21 cellular contexts compared by ENCODE assay signal in the genomic region with DNA sequence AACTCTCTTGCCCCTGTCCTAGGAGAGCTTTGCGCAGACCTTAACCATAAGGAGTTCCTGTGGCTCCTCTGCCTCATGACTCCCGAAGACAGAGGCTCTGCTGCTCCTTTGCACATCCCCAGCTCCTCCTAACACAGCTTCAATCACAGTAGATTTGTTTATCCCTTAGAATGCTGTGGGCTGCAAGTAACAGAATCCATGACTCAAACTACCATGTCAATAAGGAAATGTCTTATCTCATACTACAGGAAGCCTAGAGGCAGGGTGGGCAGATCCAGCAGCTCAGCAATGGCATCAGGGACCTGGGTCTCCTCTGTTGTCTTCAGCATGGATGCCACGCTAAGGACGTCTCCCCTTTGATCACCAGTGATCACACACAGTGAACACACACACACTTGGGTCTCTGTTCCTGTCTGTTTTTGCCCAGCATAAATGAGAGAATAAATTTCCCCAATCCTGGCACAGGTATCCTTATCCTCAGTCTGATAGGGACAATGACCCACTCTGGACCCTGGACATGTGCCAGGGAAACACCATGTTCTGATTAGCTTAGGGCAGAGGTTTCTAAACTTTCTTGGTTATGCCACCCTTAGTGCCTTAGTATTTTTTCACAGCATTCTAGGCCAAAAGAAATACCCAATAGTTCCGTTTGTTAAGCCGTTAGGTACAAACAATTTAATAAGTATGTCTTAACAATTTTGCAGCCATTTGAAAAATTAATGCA. TPM values are rescaled to one million over a fixed set of nuclear protein-coding genes. Genes with fewer than 3 reads are reported as not detected.
DNase-seq lines count a peak whose midpoint lies in the region; ATAC-seq and TF ChIP-seq lines count a peak whose summit lies in the region.
"Had no signal": no experiment of that assay in that cellular context is flagged by ENCODE, and none has a peak within 500 bp of the region (broad histone marks: within the 10 kb centered on the region; RNA-seq: fewer than 3 reads in every experiment).

No MANE protein-coding gene starts in this region.

- no peak overlapping the region for H3K56ac ChIP-seq in IMR-90 (ENCODE audit: extremely low read depth, insufficient read depth, low read length)

- H3K79me2 ChIP-seq in osteoblast (ENCODE audit: insufficient read depth, low read length), result no peaks in the 10 kb centered on the region
- H3K79me2 ChIP-seq in trophoblast cell (ENCODE audit: control insufficient read depth, insufficient read depth, low read length, poor library complexity), result no peaks in the 10 kb centered on the region

- H4K91ac ChIP-seq in IMR-90 (ENCODE audit: insufficient read depth, low read depth, low read length) (peak overlapping the region; percentile 72), trophoblast cell (ENCODE audit: low read depth, low read length) (no peak overlapping the region)

- BruUV-seq in IMR-90 (replicated peaks; lab: Mats Ljungman, UMichigan), result no TSS peak

- TF ChIP-seq CTCF in IMR-90 (conservative IDR thresholded peaks at IDR 0.05; ENCODE audit: low read depth, low read length) (no peak), osteoblast (IDR thresholded peaks at IDR 0.05; ENCODE audit: extremely low read depth, low read depth, low read length) (no peak)

- no peak for TF ChIP-seq POLR2A in IMR-90 (IDR thresholded peaks at IDR 0.05; ENCODE audit: low read depth, low read length)

- no peak overlapping the region for H4K12ac ChIP-seq in trophoblast cell (ENCODE audit: low read depth, low read length)

- peak overlapping the region; percentile 74 for H2AK5ac ChIP-seq in IMR-90 (ENCODE audit: low read depth, low read length)
- H2AK5ac ChIP-seq in trophoblast cell (ENCODE audit: low read length), result no peak overlapping the region

- H3K27ac ChIP-seq in IMR-90 (ENCODE audit: insufficient read depth, low read length) (no peak overlapping the region), osteoblast (ENCODE audit: low read depth, low read length) (no peak overlapping the region), trophoblast cell (ENCODE audit: low read depth, low read length) (no peak overlapping the region)
- H3K27ac ChIP-seq: BLaER1, RWPE1 had no signal

- peak overlapping the region; percentile 59; the same call in 2 of the 3 replicates for H2BK15ac ChIP-seq in IMR-90 (ENCODE audit: low read depth, low read length)

- H2BK5ac ChIP-seq in IMR-90 (ENCODE audit: low read depth, low read length, poor library complexity, severe bottlenecking) (peak overlapping the region; percentile 77), trophoblast cell (ENCODE audit: low read depth, low read length, poor library complexity) (no peak overlapping the region)

- H2BK12ac ChIP-seq in trophoblast cell (ENCODE audit: low read length), result no peak overlapping the region

- H3K4me3 ChIP-seq in IMR-90 (ENCODE audit: insufficient read depth, low read depth, low read length) (no peak overlapping the region), osteoblast (ENCODE audit: insufficient read depth, low read length) (no peak overlapping the region), trophoblast cell (ENCODE audit: low read depth, low read length) (no peak overlapping the region)
- H3K4me3 ChIP-seq: BLaER1 had no signal

- peaks cover 41% of the 10 kb centered on the region for H3K4me1 Mint-ChIP-seq in T-helper 2 cell treated with Interferon-gamma antibody and Interleukin-4, amounts not matched to agents 5 μg/mL and 100 μg/mL, for 36 hours (ENCODE audit: low read depth)
- H3K4me1 Mint-ChIP-seq in activated T-helper 2 cell treated with anti-CD3 and anti-CD28 coated beads, Interferon-gamma antibody, Interleukin-2, Interleukin-4, amounts not matched to agents 10 μg/mL and 5 μg/mL and 100 μg/mL, durations not matched to agents 14 hours and 24 hours and 36 hours (ENCODE audit: low read depth), result peaks cover 38% of the 10 kb centered on the region
- no peaks in the 10 kb centered on the region for H3K4me1 Mint-ChIP-seq in stimulated activated memory B cell treated with anti-CD40 and anti-IgM and Interleukin-4, amounts not matched to agents 10 μg/mL and 1 μg/mL and 100 μg/mL, for 72 hours

- peaks cover 10% of the 10 kb centered on the region for H3K27me3 Mint-ChIP-seq in T-helper 2 cell treated with Interferon-gamma antibody and Interleukin-4, amounts not matched to agents 5 μg/mL and 100 μg/mL, for 36 hours (ENCODE audit: low read depth)
- H3K27me3 Mint-ChIP-seq in activated T-helper 2 cell treated with anti-CD3 and anti-CD28 coated beads, Interferon-gamma antibody, Interleukin-2, Interleukin-4, amounts not matched to agents 10 μg/mL and 5 μg/mL and 100 μg/mL, durations not matched to agents 14 hours and 24 hours and 36 hours (ENCODE audit: low read depth), result peaks cover 4% of the 10 kb centered on the region
- peaks cover 8% of the 10 kb centered on the region for H3K27me3 Mint-ChIP-seq in stimulated activated memory B cell treated with anti-CD40 and anti-IgM and Interleukin-4, amounts not matched to agents 10 μg/mL and 1 μg/mL and 100 μg/mL, for 72 hours

- H2BK20ac ChIP-seq in IMR-90 (ENCODE audit: low read depth, low read length), result peak overlapping the region; percentile 84

- peak overlapping the region; percentile 78; the same call in 1 of the 2 replicates for H4K5ac ChIP-seq in IMR-90 (ENCODE audit: low read depth, low read length)

- H4K20me1 ChIP-seq in IMR-90 (ENCODE audit: insufficient read depth, low read length) (no peaks in the 10 kb centered on the region), osteoblast (ENCODE audit: insufficient read depth, low read length) (no peaks in the 10 kb centered on the region)
- H4K20me1 ChIP-seq: BLaER1 had no signal

- DNase-seq in IMR-90, result peak; percentile 46
- no peak for DNase-seq in T-helper 2 cell treated with Interferon-gamma antibody and Interleukin-4, amounts not matched to agents 5 μg/mL and 100 μg/mL, for 36 hours (ENCODE audit: low spot score)
- DNase-seq in iris pigment epithelial cell (ENCODE audit: low read depth), result peak; percentile 50
- DNase-seq in osteoblast (ENCODE audit: insufficient read length, low spot score, missing footprints), result no peak
- no peak for DNase-seq in HEK293T (ENCODE audit: extremely low spot score)
- no peak for DNase-seq in activated T-helper 2 cell treated with anti-CD3 and anti-CD28 coated beads, Interferon-gamma antibody, Interleukin-2, Interleukin-4, amounts not matched to agents 10 μg/mL and 5 μg/mL and 100 μg/mL, durations not matched to agents 14 hours and 24 hours and 36 hours (ENCODE audit: low spot score)
- no peak for DNase-seq in trophoblast cell
- DNase-seq: CD4-positive, alpha-beta memory T cell; DMS153; EL; Kasumi-1; MM.1S; NCI-H1092; NCI-H146; NCI-H2081 treated with DMSO at 0.1 percent for 48 hours; NCI-H748 treated with DMSO at 0.1 percent for 48 hours; NK-92 treated with Interleukin-12 subunit alpha and Interleukin-12 subunit beta, amount 100 ng/mL, for 24 hours; SIG-M5 had no signal

- dilution Hi-C loops in IMR-90 (cut with HindIII; ENCODE audit: low sequenced_read_pairs, unreplicated experiment), result no loop called here

- in situ Hi-C loops in IMR-90 (cut with MboI; ENCODE audit: low sequenced_read_pairs), result no loop called here

- ATAC-seq in IMR-90 (ENCODE audit: low read depth), result no peak
- ATAC-seq in stimulated activated memory B cell treated with anti-CD40 and anti-IgM and Interleukin-4, amounts not matched to agents 10 μg/mL and 1 μg/mL and 100 μg/mL, for 72 hours, result no peak

- no peak overlapping the region for H2AK9ac ChIP-seq in IMR-90 (replicated peaks; ENCODE audit: low read depth, low read length, poor library complexity)

- intact Hi-C loops in IMR-90 (cut with micrococcal nuclease), result no loop called here
- intact Hi-C loops in activated T-helper 2 cell treated with anti-CD3 and anti-CD28 coated beads, Interferon-gamma antibody, Interleukin-2, Interleukin-4, amounts not matched to agents 10 μg/mL and 5 μg/mL and 100 μg/mL, durations not matched to agents 14 hours and 24 hours and 36 hours (cut with micrococcal nuclease), result no loop called here

- H3K27ac Mint-ChIP-seq in T-helper 2 cell treated with Interferon-gamma antibody and Interleukin-4, amounts not matched to agents 5 μg/mL and 100 μg/mL, for 36 hours, result peak overlapping the region; percentile 12
- no peak overlapping the region for H3K27ac Mint-ChIP-seq in activated T-helper 2 cell treated with anti-CD3 and anti-CD28 coated beads, Interferon-gamma antibody, Interleukin-2, Interleukin-4, amounts not matched to agents 10 μg/mL and 5 μg/mL and 100 μg/mL, durations not matched to agents 14 hours and 24 hours and 36 hours
- no peak overlapping the region for H3K27ac Mint-ChIP-seq in stimulated activated memory B cell treated with anti-CD40 and anti-IgM and Interleukin-4, amounts not matched to agents 10 μg/mL and 1 μg/mL and 100 μg/mL, for 72 hours
- H3K27ac Mint-ChIP-seq: CD4-positive, alpha-beta memory T cell had no signal

- H3K4me2 ChIP-seq in IMR-90 (ENCODE audit: low read depth, low read length) (no peak overlapping the region), osteoblast (ENCODE audit: insufficient read depth, low read length) (no peak overlapping the region), trophoblast cell (ENCODE audit: low read length) (no peak overlapping the region)
- H3K4me2 ChIP-seq: BLaER1 had no signal

- no peak overlapping the region for H3K9ac ChIP-seq in IMR-90 (ENCODE audit: low read depth, low read length)
- H3K9ac ChIP-seq in trophoblast cell (ENCODE audit: low read length), result no peak overlapping the region
- H3K9ac ChIP-seq: BLaER1 had no signal

- H3K23ac ChIP-seq in IMR-90 (ENCODE audit: low read depth, low read length), result peak overlapping the region; percentile 41
- no peak overlapping the region for H3K23ac ChIP-seq in trophoblast cell (ENCODE audit: low read length)

- CTCF ChIA-PET in IMR-90 (lab: Yijun Ruan, JAX) (interaction anchor here (0.8 kb wide), 1 partner anchor 21 kb away, joined by 3 read pairs; no protein-coding TSS in a partner anchor), HEK293T (lab: Yijun Ruan, JAX) (interaction anchor here (0.6 kb wide), 1 partner anchor 79 kb away, joined by 3 read pairs; no protein-coding TSS in a partner anchor)

- H2BK120ac ChIP-seq in IMR-90 (ENCODE audit: low read depth, low read length) (peak overlapping the region; percentile 85), trophoblast cell (ENCODE audit: insufficient read depth, low read length, poor library complexity) (no peak overlapping the region)

- WGBS in IMR-90 (ENCODE audit: extremely low coverage in 2 of 2, insufficient read length in 1 of 2), 2 experiments, result 100% methylated on average over 1 of the region's 6 CpGs; no CpG with 5 or more reads in 1 of the 2 experiments
- WGBS in trophoblast cell (ENCODE audit: extremely low coverage, insufficient coverage, insufficient read length), result no CpG with 5 or more reads among the region's 6 CpGs

- H3K9me3 Mint-ChIP-seq in T-helper 2 cell treated with Interferon-gamma antibody and Interleukin-4, amounts not matched to agents 5 μg/mL and 100 μg/mL, for 36 hours, result no peaks in the 10 kb centered on the region
- H3K9me3 Mint-ChIP-seq in activated T-helper 2 cell treated with anti-CD3 and anti-CD28 coated beads, Interferon-gamma antibody, Interleukin-2, Interleukin-4, amounts not matched to agents 10 μg/mL and 5 μg/mL and 100 μg/mL, durations not matched to agents 14 hours and 24 hours and 36 hours, result no peaks in the 10 kb centered on the region
- H3K9me3 Mint-ChIP-seq in stimulated activated memory B cell treated with anti-CD40 and anti-IgM and Interleukin-4, amounts not matched to agents 10 μg/mL and 1 μg/mL and 100 μg/mL, for 72 hours, result no peaks in the 10 kb centered on the region
- H3K9me3 Mint-ChIP-seq: CD4-positive, alpha-beta memory T cell had no signal

- no peaks in the 10 kb centered on the region for H3K27me3 ChIP-seq in IMR-90 (ENCODE audit: control insufficient read depth, insufficient read depth, low read length)
- no peaks in the 10 kb centered on the region for H3K27me3 ChIP-seq in osteoblast (ENCODE audit: insufficient read depth, low read length)
- no peaks in the 10 kb centered on the region for H3K27me3 ChIP-seq in trophoblast cell (ENCODE audit: insufficient read depth, low read length)
- H3K27me3 ChIP-seq: BLaER1 had no signal

- H3K14ac ChIP-seq in IMR-90 (replicated peaks; ENCODE audit: low read depth, low read length), result peak overlapping the region; percentile 57
- no peak overlapping the region for H3K14ac ChIP-seq in trophoblast cell (ENCODE audit: low read length)

- H3K9me3 ChIP-seq in IMR-90 (ENCODE audit: control insufficient read depth, insufficient read depth, low read length), result peaks cover 2% of the 10 kb centered on the region; the same call in 1 of the 2 replicates
- no peaks in the 10 kb centered on the region for H3K9me3 ChIP-seq in osteoblast (ENCODE audit: low read depth, low read length)
- no peaks in the 10 kb centered on the region for H3K9me3 ChIP-seq in trophoblast cell (ENCODE audit: insufficient read depth, low read depth, low read length)
- H3K9me3 ChIP-seq: BLaER1 had no signal

- POLR2A ChIA-PET in IMR-90 (lab: Charles Lee; ENCODE audit: unreplicated experiment), result no interaction called here
- POLR2A ChIA-PET in HEK293T (lab: Yijun Ruan, JAX), result no interaction called here

- peaks cover 32% of the 10 kb centered on the region for H3K9me1 ChIP-seq in IMR-90 (ENCODE audit: insufficient read depth, low read length)

- no peaks in the 10 kb centered on the region for H3K36me3 ChIP-seq in IMR-90 (ENCODE audit: control insufficient read depth, insufficient read depth, low read length)
- H3K36me3 ChIP-seq in osteoblast (ENCODE audit: insufficient read depth, low read length), result no peaks in the 10 kb centered on the region
- H3K36me3 ChIP-seq in trophoblast cell (ENCODE audit: control insufficient read depth in 1 of 2, insufficient read depth in 2 of 2, low read length in 2 of 2), result no peaks in the 10 kb centered on the region
- H3K36me3 ChIP-seq: BLaER1 had no signal

- H3K4me3 Mint-ChIP-seq in T-helper 2 cell treated with Interferon-gamma antibody and Interleukin-4, amounts not matched to agents 5 μg/mL and 100 μg/mL, for 36 hours, result no peak overlapping the region
- no peak overlapping the region for H3K4me3 Mint-ChIP-seq in activated T-helper 2 cell treated with anti-CD3 and anti-CD28 coated beads, Interferon-gamma antibody, Interleukin-2, Interleukin-4, amounts not matched to agents 10 μg/mL and 5 μg/mL and 100 μg/mL, durations not matched to agents 14 hours and 24 hours and 36 hours (ENCODE audit: low read depth)
- no peak overlapping the region for H3K4me3 Mint-ChIP-seq in stimulated activated memory B cell treated with anti-CD40 and anti-IgM and Interleukin-4, amounts not matched to agents 10 μg/mL and 1 μg/mL and 100 μg/mL, for 72 hours
- H3K4me3 Mint-ChIP-seq: CD4-positive, alpha-beta memory T cell had no signal

- H4K8ac ChIP-seq in IMR-90 (ENCODE audit: low read depth in 2 of 2, low read length in 2 of 2) (peak overlapping the region; percentile 3 to 69; a peak in 2 of 4 replicates), trophoblast cell (ENCODE audit: low read depth, low read length) (no peak overlapping the region)

- H3K4ac ChIP-seq in IMR-90 (ENCODE audit: low read depth, low read length), result peak overlapping the region; percentile 71
- no peak overlapping the region for H3K4ac ChIP-seq in trophoblast cell (ENCODE audit: low read depth, low read length)

- peaks cover 38% of the 10 kb centered on the region for H3K4me1 ChIP-seq in IMR-90 (ENCODE audit: control insufficient read depth, insufficient read depth, low read length)
- H3K4me1 ChIP-seq in osteoblast (ENCODE audit: insufficient read depth, low read length), result peaks cover 46% of the 10 kb centered on the region
- H3K4me1 ChIP-seq in trophoblast cell (ENCODE audit: control insufficient read depth in 1 of 2, insufficient read depth in 2 of 2, low read length in 2 of 2), result peaks cover 15 to 23% of the 10 kb centered on the region in 2 experiments

- TF ChIP-seq RAD21 in IMR-90 (IDR thresholded peaks at IDR 0.05; ENCODE audit: low read length), result no peak

- H3K36me3 Mint-ChIP-seq in T-helper 2 cell treated with Interferon-gamma antibody and Interleukin-4, amounts not matched to agents 5 μg/mL and 100 μg/mL, for 36 hours (ENCODE audit: low read depth), result no peaks in the 10 kb centered on the region
- H3K36me3 Mint-ChIP-seq in activated T-helper 2 cell treated with anti-CD3 and anti-CD28 coated beads, Interferon-gamma antibody, Interleukin-2, Interleukin-4, amounts not matched to agents 10 μg/mL and 5 μg/mL and 100 μg/mL, durations not matched to agents 14 hours and 24 hours and 36 hours (ENCODE audit: low read depth), result no peaks in the 10 kb centered on the region
- no peaks in the 10 kb centered on the region for H3K36me3 Mint-ChIP-seq in stimulated activated memory B cell treated with anti-CD40 and anti-IgM and Interleukin-4, amounts not matched to agents 10 μg/mL and 1 μg/mL and 100 μg/mL, for 72 hours
- H3K36me3 Mint-ChIP-seq: CD4-positive, alpha-beta memory T cell had no signal

- H3K18ac ChIP-seq in IMR-90 (ENCODE audit: low read depth, low read length) (peak overlapping the region; percentile 77), trophoblast cell (ENCODE audit: low read length) (no peak overlapping the region)

- no peaks in the 10 kb centered on the region for H3K79me1 ChIP-seq in IMR-90 (ENCODE audit: low read depth in 1 of 2, low read length in 2 of 2)
- H3K79me1 ChIP-seq in trophoblast cell (ENCODE audit: low read length), result peaks cover 14% of the 10 kb centered on the region

- H2AFZ ChIP-seq in IMR-90 (replicated peaks; ENCODE audit: low read length, poor library complexity) (peak overlapping the region; percentile 24), osteoblast (ENCODE audit: low read length) (peak overlapping the region; percentile 12), trophoblast cell (ENCODE audit: insufficient read depth, low read length, poor library complexity) (no peak overlapping the region)

RNA-seq across cellular contexts. Expression of a gene that starts 46.1 kb away (rescaled TPM):
- total RNA-seq in IMR-90 (2012; rRNA removed) (72.4 and 94.4 TPM in 2 replicates), osteoblast (65.1 and 68.1 TPM in 2 replicates)
- 51.3 and 54.5 TPM in 2 replicates for polyA plus RNA-seq in IMR-90 (2012; rRNA removed)
- polyA plus RNA-seq in IMR-90 (2012; cell fraction: cytosol; rRNA removed), result 30.7 and 37.9 TPM in 2 replicates
- polyA plus RNA-seq in IMR-90 (2012; cell fraction: nucleus; rRNA removed; ENCODE audit: low replicate concordance), result 22.1 and 37.3 TPM in 2 replicates
- total RNA-seq in activated T-helper 2 cell treated with anti-CD3 and anti-CD28 coated beads, Interferon-gamma antibody, Interleukin-2, Interleukin-4, amounts not matched to agents 10 μg/mL and 5 μg/mL and 100 μg/mL, durations not matched to agents 14 hours and 24 hours and 36 hours, result 51.2 and 51.9 TPM in 2 replicates
- 54.2 and 55.0 TPM in 2 replicates for polyA plus RNA-seq in trophoblast cell (2013)

Comparison
In these comparisons a context has a peak if more than half of its experiments do, and no peak if none do; other contexts are left out.
1. DNase-seq: peak in IMR-90 (single experiment) and iris pigment epithelial cell (single experiment); none in T-helper 2 cell treated with Interferon-gamma antibody and Interleukin-4, amounts not matched to agents 5 μg/mL and 100 μg/mL, for 36 hours (single experiment), osteoblast (single experiment), HEK293T (single experiment), activated T-helper 2 cell treated with anti-CD3 and anti-CD28 coated beads, Interferon-gamma antibody, Interleukin-2, Interleukin-4, amounts not matched to agents 10 μg/mL and 5 μg/mL and 100 μg/mL, durations not matched to agents 14 hours and 24 hours and 36 hours (single experiment) and trophoblast cell (0 of 2).